Comparison of ENCODE assay signal across 8 cellular contexts in the genomic region with DNA sequence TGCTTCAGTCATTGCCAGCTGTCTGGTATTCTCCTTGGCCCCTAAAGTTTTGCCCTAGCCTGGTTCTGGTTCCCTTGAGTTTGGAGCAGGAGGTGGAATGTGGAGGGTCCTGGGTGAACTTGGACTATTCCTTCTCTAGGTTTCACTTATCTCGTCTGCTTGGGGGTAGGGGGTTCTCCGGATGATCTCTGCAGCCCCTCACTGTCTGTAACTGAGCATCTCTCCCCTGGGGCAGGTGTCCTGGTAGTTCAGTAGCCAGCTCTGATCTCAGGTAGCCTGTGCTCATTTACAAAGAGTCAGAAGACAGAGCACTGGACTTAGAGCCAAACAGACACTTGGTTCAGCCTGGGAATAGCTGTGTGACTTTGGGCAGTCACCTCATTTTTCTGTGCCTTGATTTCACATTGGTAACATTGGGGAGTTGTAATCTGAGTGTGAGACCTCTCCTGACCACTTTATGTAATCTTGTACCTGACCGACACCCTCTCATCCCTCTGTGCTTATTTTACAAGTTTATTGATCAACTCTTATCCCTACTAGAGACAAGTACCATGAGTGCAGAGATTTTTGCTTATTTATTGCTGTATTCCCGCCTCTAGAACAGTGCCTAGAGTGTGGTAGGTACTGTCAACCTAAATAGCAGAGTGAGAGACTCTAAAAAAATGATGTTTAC. TPM values are rescaled to one million over a fixed set of nuclear protein-coding genes. Genes with fewer than 3 reads are reported as not detected.
A peak's percentile ranks its signal among the peaks of the same experiment; 100 is the strongest.
DNase-seq lines count a peak whose midpoint lies in the region; ATAC-seq and TF ChIP-seq lines count a peak whose summit lies in the region.

No MANE protein-coding gene starts in this region.

- H3K4me3 ChIP-seq in OCI-LY1 (ENCODE audit: low read depth, low read length, poor library complexity, severe bottlenecking), result peak overlapping the region; percentile 90
- peak overlapping the region; percentile 89 for H3K4me3 ChIP-seq in epithelial cell of proximal tubule (ENCODE audit: low read depth, low read length)
- peak overlapping the region; percentile 66 for H3K4me3 ChIP-seq in parathyroid adenoma (ENCODE audit: low read depth, low read length)

- no peaks in the 10 kb centered on the region for H3K27me3 ChIP-seq in OCI-LY1 (ENCODE audit: insufficient read depth, low read length)
- H3K27me3 ChIP-seq in parathyroid adenoma (ENCODE audit: control insufficient read depth, insufficient read depth, low read length), result no peaks in the 10 kb centered on the region

- H2AFZ ChIP-seq in OCI-LY1 (ENCODE audit: low read length), result peak overlapping the region; percentile 19; the same call in 1 of the 2 replicates
- peak overlapping the region; percentile 85 for H2AFZ ChIP-seq in parathyroid adenoma

- H3K79me2 ChIP-seq in OCI-LY1 (ENCODE audit: insufficient read depth, low read length) (peaks cover 15% of the 10 kb centered on the region), parathyroid adenoma (no peaks in the 10 kb centered on the region)

- ATAC-seq in HG02884 (IDR thresholded peaks at IDR 0.05; ENCODE audit: unreplicated experiment), result no peak
- no peak for ATAC-seq in HG03354 (IDR thresholded peaks at IDR 0.05; ENCODE audit: poor library complexity, severe bottlenecking, unreplicated experiment)

- no peaks in the 10 kb centered on the region for H3K36me3 ChIP-seq in OCI-LY1 (ENCODE audit: insufficient read depth, low read length)
- H3K36me3 ChIP-seq in parathyroid adenoma (ENCODE audit: control insufficient read depth, insufficient read depth, low read length), result no peaks in the 10 kb centered on the region

- peak overlapping the region; percentile 34 for H3K27ac ChIP-seq in OCI-LY1 (ENCODE audit: low read depth, low read length, poor library complexity, severe bottlenecking)
- peak overlapping the region; percentile 91 for H3K27ac ChIP-seq in parathyroid adenoma

- H3K9me2 ChIP-seq in OCI-LY1 (ENCODE audit: low read depth, low read length), result no peaks in the 10 kb centered on the region

- DNase-seq in G401 (ENCODE audit: low spot score) (peak; percentile 47), epithelial cell of proximal tubule (ENCODE audit: low read depth) (no peak), GM13977 (ENCODE audit: low spot score) (no peak), T-helper 9 cell (no peak)

- H4K20me1 ChIP-seq in OCI-LY1 (ENCODE audit: insufficient read depth, low read length), result no peaks in the 10 kb centered on the region

- TF ChIP-seq CTCF in OCI-LY1 (IDR thresholded peaks at IDR 0.05; ENCODE audit: low read length) (no peak), epithelial cell of proximal tubule (conservative IDR thresholded peaks at IDR 0.05; ENCODE audit: low read depth, low read length) (no peak), parathyroid adenoma (IDR thresholded peaks at IDR 0.05) (no peak), GM13977 (IDR thresholded peaks at IDR 0.05; ENCODE audit: extremely low read depth, insufficient read depth, missing control alignments) (no peak)

- peak overlapping the region; percentile 76 for H3K4me2 ChIP-seq in OCI-LY1 (ENCODE audit: low read length)
- peak overlapping the region; percentile 99 for H3K4me2 ChIP-seq in parathyroid adenoma (ENCODE audit: low read length)

- H3K4me1 ChIP-seq in OCI-LY1 (ENCODE audit: insufficient read depth, low read length, severe bottlenecking) (peaks cover 45% of the 10 kb centered on the region), parathyroid adenoma (peaks cover 9% of the 10 kb centered on the region)

- H3K9ac ChIP-seq in OCI-LY1 (ENCODE audit: low read length) (peak overlapping the region; percentile 91), parathyroid adenoma (no peak overlapping the region)

- H3F3A ChIP-seq in OCI-LY1 (ENCODE audit: insufficient read depth, low read length), result no peaks in the 10 kb centered on the region

- no peaks in the 10 kb centered on the region for H3K9me3 ChIP-seq in OCI-LY1 (ENCODE audit: low read length)
- H3K9me3 ChIP-seq in parathyroid adenoma (ENCODE audit: control insufficient read depth, low read length), result no peaks in the 10 kb centered on the region

- in situ Hi-C loops in G401 (cut with HindIII; ENCODE audit: low sequenced_read_pairs), result no loop called here
- in situ Hi-C loops in GM13977 (cut with MboI; ENCODE audit: low pct_unique_long_range_greater_than_20kb, low sequenced_read_pairs, unreplicated experiment), result no loop called here

RNA-seq across cellular contexts. Expression of gene CCDC134, which starts 0.8 kb away (rescaled TPM):
- total RNA-seq in G401 (2014; rRNA removed; shearing (Covaris generic)), result 10.0 and 10.8 TPM in 2 replicates
- 17.8 and 21.7 TPM in 2 replicates for total RNA-seq in epithelial cell of proximal tubule

RNA-seq across cellular contexts. Expression of gene SREBF2, which starts 31.6 kb away (rescaled TPM):
- 31.1 and 37.4 TPM in 2 replicates for total RNA-seq in G401 (2014; rRNA removed; shearing (Covaris generic))
- total RNA-seq in epithelial cell of proximal tubule, result 61.1 and 73.4 TPM in 2 replicates
